Comparison of ENCODE assay signal across 8 cellular contexts in genomic region chr17:35117984-35118383, GRCh38. TPM values are rescaled to one million over a fixed set of nuclear protein-coding genes. Genes with fewer than 3 reads are reported as not detected.
A peak's percentile ranks its signal among the peaks of the same experiment; 100 is the strongest.
DNase-seq lines count a peak whose midpoint lies in the region; ATAC-seq, FAIRE-seq and TF ChIP-seq lines count a peak whose summit lies in the region.

No MANE protein-coding gene starts in this region.

- dilution Hi-C loops in endothelial cell of umbilical vein (cut with MboI; ENCODE audit: extremely low pct_ligation_motif_present, low sequenced_read_pairs), result loop anchor here (25.0 kb wide), 1 partner anchor 131 kb away; the partner anchor contains the start of gene LIG3

- H3K79me2 ChIP-seq in PC-3 (ENCODE audit: low read length) (peaks cover 40% of the 10 kb centered on the region), endothelial cell of umbilical vein (ENCODE audit: control insufficient read depth, insufficient read depth, low read length) (peaks cover 5% of the 10 kb centered on the region)

- no peaks in the 10 kb centered on the region for H3K27me3 Mint-ChIP-seq in activated naive CD4-positive, alpha-beta T cell treated with anti-CD3 and anti-CD28 coated beads for 36 hours (ENCODE audit: low read depth)

- POLR2A ChIA-PET in PC-3 (lab: Charles Lee; ENCODE audit: unreplicated experiment), result no interaction called here
- POLR2A ChIA-PET in endothelial cell of umbilical vein (lab: Charles Lee), result no interaction called here

- peaks cover 17% of the 10 kb centered on the region for H3K4me1 ChIP-seq in PC-3 (ENCODE audit: insufficient read depth, low read length)
- peaks cover 13% of the 10 kb centered on the region for H3K4me1 ChIP-seq in endothelial cell of umbilical vein (ENCODE audit: control insufficient read depth, extremely low read depth, insufficient read depth, low read length)

- H4K20me1 ChIP-seq in PC-3 (ENCODE audit: low read length), result no peaks in the 10 kb centered on the region
- no peaks in the 10 kb centered on the region for H4K20me1 ChIP-seq in endothelial cell of umbilical vein (replicated peaks; ENCODE audit: control insufficient read depth, extremely low read depth, insufficient read depth, low read length)

- no peaks in the 10 kb centered on the region for H3K9me3 Mint-ChIP-seq in activated naive CD4-positive, alpha-beta T cell treated with anti-CD3 and anti-CD28 coated beads for 36 hours

- H3K27me3 ChIP-seq in PC-3 (ENCODE audit: low read length) (no peaks in the 10 kb centered on the region), endothelial cell of umbilical vein (ENCODE audit: control insufficient read depth in 2 of 2, insufficient read depth in 2 of 2, low read length in 2 of 2) (no peaks in the 10 kb centered on the region), WERI-Rb-1 (ENCODE audit: insufficient read depth, low read depth, severe bottlenecking) (no peaks in the 10 kb centered on the region)

- peak overlapping the region; percentile 95 for H3K4me2 ChIP-seq in PC-3 (ENCODE audit: low read length)
- H3K4me2 ChIP-seq in endothelial cell of umbilical vein (ENCODE audit: insufficient read depth, low read length), result no peak overlapping the region

- H2AFZ ChIP-seq in PC-3 (ENCODE audit: low read length) (no peak overlapping the region), endothelial cell of umbilical vein (ENCODE audit: low read depth, low read length) (no peak overlapping the region)

- no peaks in the 10 kb centered on the region for H3K9me3 ChIP-seq in PC-3 (ENCODE audit: low read length)
- no peaks in the 10 kb centered on the region for H3K9me3 ChIP-seq in endothelial cell of umbilical vein (replicated peaks; ENCODE audit: control insufficient read depth, insufficient read depth, low read length)
- H3K9me3 ChIP-seq in WERI-Rb-1 (ENCODE audit: severe bottlenecking), result no peaks in the 10 kb centered on the region

- H3K36me3 Mint-ChIP-seq in activated naive CD4-positive, alpha-beta T cell treated with anti-CD3 and anti-CD28 coated beads for 36 hours (ENCODE audit: low read depth), result peaks cover 32% of the 10 kb centered on the region

- CTCF ChIA-PET in activated naive CD4-positive, alpha-beta T cell treated with anti-CD3 and anti-CD28 coated beads for 36 hours (lab: Charles Lee), result interaction anchor here (0.6 to 4.6 kb wide), 7 partner anchors 28 to 698 kb away, joined by 3 to 62 read pairs (median 15); no protein-coding TSS in a partner anchor
- CTCF ChIA-PET in PC-3 (lab: Charles Lee) (interaction anchor here (0.5 kb wide), 1 partner anchor 190 kb away, joined by 3 read pairs; no protein-coding TSS in a partner anchor), endothelial cell of umbilical vein (lab: Charles Lee) (interaction anchor here (0.7 to 6.0 kb wide), 15 partner anchors 15 to 698 kb away, joined by 3 to 100 read pairs (median 6); partner anchors contain the start of gene LIG3)

- peak overlapping the region; percentile 90 for H3K4me3 Mint-ChIP-seq in activated naive CD4-positive, alpha-beta T cell treated with anti-CD3 and anti-CD28 coated beads for 36 hours

- peaks cover 45% of the 10 kb centered on the region for H3K4me1 Mint-ChIP-seq in activated naive CD4-positive, alpha-beta T cell treated with anti-CD3 and anti-CD28 coated beads for 36 hours (ENCODE audit: low read depth)

- no peak overlapping the region for H3K9ac ChIP-seq in PC-3 (ENCODE audit: low read length)
- H3K9ac ChIP-seq in endothelial cell of umbilical vein (replicated peaks; ENCODE audit: extremely low read depth, insufficient read depth, low read length), result no peak overlapping the region

- H3K9me1 ChIP-seq in endothelial cell of umbilical vein (replicated peaks; ENCODE audit: control insufficient read depth, extremely low read depth, insufficient read depth, low read length), result no peaks in the 10 kb centered on the region

- no peak for TF ChIP-seq POLR2A in endothelial cell of umbilical vein (IDR thresholded peaks at IDR 0.05; ENCODE audit: low read depth, low read length)

- H3K9me2 ChIP-seq in PC-3 (replicated peaks; ENCODE audit: low read length), result no peaks in the 10 kb centered on the region

- H3K4me3 ChIP-seq in PC-3 (ENCODE audit: low read length) (peak overlapping the region; percentile 87; the same call in 1 of the 2 replicates), endothelial cell of umbilical vein (replicated peaks in 1 of 3; ENCODE audit: insufficient read depth in 1 of 3, low read depth in 1 of 3, low read length in 3 of 3) (no peak overlapping the region), WERI-Rb-1 (ENCODE audit: low read depth, low read length) (no peak overlapping the region)

- peak; percentile 26 for FAIRE-seq in endothelial cell of umbilical vein (lab: Jason Lieb, UNC)

- BruUV-seq in PC-3 (replicated peaks; lab: Mats Ljungman, UMichigan) (no TSS peak), endothelial cell of umbilical vein (replicated peaks; lab: Mats Ljungman, UMichigan) (no TSS peak)

- H3K36me3 ChIP-seq in PC-3 (ENCODE audit: low read depth, low read length), result no peaks in the 10 kb centered on the region
- no peaks in the 10 kb centered on the region for H3K36me3 ChIP-seq in endothelial cell of umbilical vein (ENCODE audit: control insufficient read depth in 2 of 2, extremely low read depth in 1 of 2, insufficient read depth in 2 of 2, low read length in 2 of 2)
- peaks cover 3% of the 10 kb centered on the region; the same call in 1 of the 2 replicates for H3K36me3 ChIP-seq in WERI-Rb-1

- peak; percentile 44 for ATAC-seq in PC-3
- ATAC-seq in GM21381 (IDR thresholded peaks at IDR 0.05; ENCODE audit: unreplicated experiment), result no peak
- no peak for ATAC-seq in HG03095 (IDR thresholded peaks at IDR 0.05; ENCODE audit: unreplicated experiment)

- H3K27ac ChIP-seq in PC-3 (ENCODE audit: low read length) (no peak overlapping the region), endothelial cell of umbilical vein (ENCODE audit: insufficient read depth, low read depth, low read length) (no peak overlapping the region), WERI-Rb-1 (no peak overlapping the region)

- H3K27ac Mint-ChIP-seq in activated naive CD4-positive, alpha-beta T cell treated with anti-CD3 and anti-CD28 coated beads for 36 hours, result peak overlapping the region; percentile 31

- intact Hi-C loops in activated naive CD4-positive, alpha-beta T cell treated with anti-CD3 and anti-CD28 coated beads for 36 hours (cut with micrococcal nuclease), result loop anchor here (1.0 to 2.0 kb wide), 4 partner anchors 480 to 576 kb away; partner anchors contain the start of gene TMEM132E
- intact Hi-C loops in PC-3 (cut with micrococcal nuclease), result loop anchor here (2.0 to 5.0 kb wide), 3 partner anchors 119 to 696 kb away; partner anchors contain the start of gene LIG3
- intact Hi-C loops in endothelial cell of umbilical vein (cut with micrococcal nuclease), result loop anchor here (2.0 kb wide), 1 partner anchor 55 kb away; the partner anchor contains the start of gene RFFL

- TF ChIP-seq CTCF in PC-3 (conservative IDR thresholded peaks at IDR 0.05; ENCODE audit: low read depth, low read length) (peak; percentile 65), endothelial cell of umbilical vein (IDR thresholded peaks at IDR 0.05; ENCODE audit: extremely low read depth in 1 of 2, insufficient read depth in 1 of 2, low read depth in 1 of 2, low read length in 2 of 2) (peak; percentile 26 to 44), WERI-Rb-1 (IDR thresholded peaks at IDR 0.05; ENCODE audit: low read depth, low read length) (no peak)

- peak; percentile 72 for DNase-seq in activated naive CD4-positive, alpha-beta T cell treated with anti-CD3 and anti-CD28 coated beads for 36 hours
- DNase-seq in activated naive CD4-positive, alpha-beta T cell (lab: John Stamatoyannopoulos, UW), result no peak
- DNase-seq in PC-3 (peak; percentile 50), endothelial cell of umbilical vein (ENCODE audit: low read depth, low spot score) (no peak), stromal cell of bone marrow (ENCODE audit: low read depth) (peak; percentile 25), WERI-Rb-1 (no peak)

- H3F3A ChIP-seq in PC-3 (ENCODE audit: low read length, unreplicated experiment), result no peaks in the 10 kb centered on the region

RNA-seq across cellular contexts. Expression of gene RAD51D, which starts 1.7 kb away (rescaled TPM):
- 10 to 100 TPM; 31.5 to 33.0 TPM for total RNA-seq in activated naive CD4-positive, alpha-beta T cell treated with anti-CD3 and anti-CD28 coated beads for 36 hours
- total RNA-seq in PC-3 (2014; rRNA removed), result 10.7 and 16.5 TPM in 2 replicates
- 19.6 and 27.9 TPM in 2 replicates for total RNA-seq in endothelial cell of umbilical vein
- polyA plus RNA-seq in endothelial cell of umbilical vein, result 14.9 and 15.5 TPM in 2 replicates
- polyA plus RNA-seq in endothelial cell of umbilical vein (2011; cell fraction: cytosol; rRNA removed), result 13.5 and 14.2 TPM in 2 replicates
- polyA plus RNA-seq in endothelial cell of umbilical vein (2011; cell fraction: nucleus; rRNA removed), result 17.4 and 18.1 TPM in 2 replicates
- 16.6 and 18.2 TPM in 2 replicates for polyA plus RNA-seq in endothelial cell of umbilical vein (2012)
- polyA minus RNA-seq in endothelial cell of umbilical vein, result 21.2 and 24.0 TPM in 2 replicates
- polyA minus RNA-seq in endothelial cell of umbilical vein (2011; cell fraction: cytosol; rRNA and poly(A)+ RNA removed), result 9.7 TPM
- polyA minus RNA-seq in endothelial cell of umbilical vein (2011; cell fraction: nucleus; rRNA and poly(A)+ RNA removed), result 14.4 and 15.5 TPM in 2 replicates

RNA-seq across cellular contexts. Expression of gene FNDC8, which starts 3.4 kb away (rescaled TPM):
- not detected for total RNA-seq in activated naive CD4-positive, alpha-beta T cell treated with anti-CD3 and anti-CD28 coated beads for 36 hours
- total RNA-seq in PC-3 (2014; rRNA removed) (not detected in 2 replicates), endothelial cell of umbilical vein (not detected in 2 replicates)
- polyA plus RNA-seq in endothelial cell of umbilical vein, result not detected in 2 replicates
- not detected in 2 replicates for polyA plus RNA-seq in endothelial cell of umbilical vein (2011; cell fraction: cytosol; rRNA removed)
- polyA plus RNA-seq in endothelial cell of umbilical vein (2011; cell fraction: nucleus; rRNA removed), result not detected in 2 replicates
- polyA plus RNA-seq in endothelial cell of umbilical vein (2012), result 0.23 TPM in 1 of 2 replicates, not detected in the other
- not detected in 2 replicates for polyA minus RNA-seq in endothelial cell of umbilical vein
- not detected for polyA minus RNA-seq in endothelial cell of umbilical vein (2011; cell fraction: cytosol; rRNA and poly(A)+ RNA removed)
- polyA minus RNA-seq in endothelial cell of umbilical vein (2011; cell fraction: nucleus; rRNA and poly(A)+ RNA removed), result not detected in 2 replicates

RNA-seq across cellular contexts. Expression of gene NLE1, which starts 24.1 kb away (rescaled TPM):
- 10 to 100 TPM; 33.0 to 35.2 TPM for total RNA-seq in activated naive CD4-positive, alpha-beta T cell treated with anti-CD3 and anti-CD28 coated beads for 36 hours
- 18.6 and 33.5 TPM in 2 replicates for total RNA-seq in PC-3 (2014; rRNA removed)
- total RNA-seq in endothelial cell of umbilical vein, result 15.8 and 22.8 TPM in 2 replicates
- 19.1 and 19.8 TPM in 2 replicates for polyA plus RNA-seq in endothelial cell of umbilical vein
- polyA plus RNA-seq in endothelial cell of umbilical vein (2011; cell fraction: cytosol; rRNA removed), result 15.6 and 16.7 TPM in 2 replicates
- 18.0 and 21.8 TPM in 2 replicates for polyA plus RNA-seq in endothelial cell of umbilical vein (2011; cell fraction: nucleus; rRNA removed)
- 14.9 and 15.7 TPM in 2 replicates for polyA plus RNA-seq in endothelial cell of umbilical vein (2012)
- 14.6 and 19.3 TPM in 2 replicates for polyA minus RNA-seq in endothelial cell of umbilical vein
- 28.2 TPM for polyA minus RNA-seq in endothelial cell of umbilical vein (2011; cell fraction: cytosol; rRNA and poly(A)+ RNA removed)
- polyA minus RNA-seq in endothelial cell of umbilical vein (2011; cell fraction: nucleus; rRNA and poly(A)+ RNA removed), result 9.0 and 9.3 TPM in 2 replicates

RNA-seq across cellular contexts. Expression of gene UNC45B, which starts 29.6 kb away (rescaled TPM):
- total RNA-seq in activated naive CD4-positive, alpha-beta T cell treated with anti-CD3 and anti-CD28 coated beads for 36 hours, result under 1 TPM; 0.05 to 0.15 TPM
- not detected in 2 replicates for total RNA-seq in PC-3 (2014; rRNA removed)
- not detected in 2 replicates for total RNA-seq in endothelial cell of umbilical vein
- polyA plus RNA-seq in endothelial cell of umbilical vein, result not detected in 2 replicates
- polyA plus RNA-seq in endothelial cell of umbilical vein (2011; cell fraction: cytosol; rRNA removed), result not detected in 2 replicates
- polyA plus RNA-seq in endothelial cell of umbilical vein (2011; cell fraction: nucleus; rRNA removed), result not detected in 2 replicates
- polyA plus RNA-seq in endothelial cell of umbilical vein (2012), result not detected in 2 replicates
- not detected in 2 replicates for polyA minus RNA-seq in endothelial cell of umbilical vein
- polyA minus RNA-seq in endothelial cell of umbilical vein (2011; cell fraction: cytosol; rRNA and poly(A)+ RNA removed), result not detected
- polyA minus RNA-seq in endothelial cell of umbilical vein (2011; cell fraction: nucleus; rRNA and poly(A)+ RNA removed), result not detected in 2 replicates

RNA-seq across cellular contexts. Expression of gene RFFL, which starts 54.5 kb away (rescaled TPM):
- total RNA-seq in activated naive CD4-positive, alpha-beta T cell treated with anti-CD3 and anti-CD28 coated beads for 36 hours, result 10 to 100 TPM; 17.8 to 18.2 TPM
- total RNA-seq in PC-3 (2014; rRNA removed) (37.7 and 46.4 TPM in 2 replicates), endothelial cell of umbilical vein (14.1 and 14.2 TPM in 2 replicates)
- polyA plus RNA-seq in endothelial cell of umbilical vein, result 6.6 and 7.0 TPM in 2 replicates
- 8.7 TPM in 2 replicates for polyA plus RNA-seq in endothelial cell of umbilical vein (2011; cell fraction: cytosol; rRNA removed)
- 9.3 and 9.8 TPM in 2 replicates for polyA plus RNA-seq in endothelial cell of umbilical vein (2011; cell fraction: nucleus; rRNA removed)
- polyA plus RNA-seq in endothelial cell of umbilical vein (2012), result 11.3 and 12.1 TPM in 2 replicates
- polyA minus RNA-seq in endothelial cell of umbilical vein, result 38.1 and 39.6 TPM in 2 replicates
- polyA minus RNA-seq in endothelial cell of umbilical vein (2011; cell fraction: cytosol; rRNA and poly(A)+ RNA removed), result 25.9 TPM
- 8.9 and 10.1 TPM in 2 replicates for polyA minus RNA-seq in endothelial cell of umbilical vein (2011; cell fraction: nucleus; rRNA and poly(A)+ RNA removed)

Comparison
In these comparisons a context has a peak if more than half of its experiments do, and no peak if none do; other contexts are left out.
1. DNase-seq: peak in activated naive CD4-positive, alpha-beta T cell treated with anti-CD3 and anti-CD28 coated beads for 36 hours (single experiment), PC-3 (single experiment) and stromal cell of bone marrow (single experiment); none in activated naive CD4-positive, alpha-beta T cell (0 of 4), endothelial cell of umbilical vein (single experiment) and WERI-Rb-1 (single experiment).